8 cellular contexts compared by ENCODE assay signal in genomic region chr12:67827820-67828383, GRCh38.
DNase-seq lines count a peak whose midpoint lies in the region; ATAC-seq, FAIRE-seq and TF ChIP-seq lines count a peak whose summit lies in the region.

No MANE protein-coding gene starts in this region.

- peak; percentile 72 for FAIRE-seq in A549 (lab: Jason Lieb, UNC)

- peak overlapping the region in 1 of 9 donors; percentile 0 for H3K27ac Mint-ChIP-seq in naive thymus-derived CD4-positive, alpha-beta T cell

- H3K36me3 Mint-ChIP-seq in naive thymus-derived CD4-positive, alpha-beta T cell = peaks cover 0 to 8% (median 0%) of the 10 kb centered on the region in 5 donors

- no peak for TF ChIP-seq CTCF in A549 (IDR thresholded peaks at IDR 0.05)

- H3K9ac ChIP-seq in subcutaneous abdominal adipose tissue (ENCODE audit: low read length in 5 of 5) = no peak overlapping the region

- CTCF ChIA-PET in A549 (lab: Yijun Ruan, JAX) = interaction anchor here (0.9 kb wide), 2 partner anchors 63 to 387 kb away, joined by 3 read pairs; no protein-coding TSS in a partner anchor
- CTCF ChIA-PET in naive thymus-derived CD4-positive, alpha-beta T cell (lab: Charles Lee) = interaction anchor here (0.6 kb wide), 1 partner anchor 173 kb away, joined by 3 read pairs; no protein-coding TSS in a partner anchor

- WGBS in A549 (ENCODE audit: missing lambda C conversion rate) = 2% methylated on average over 7 of the region's 7 CpGs

- TF ChIP-seq EP300 in A549 (IDR thresholded peaks at IDR 0.05) = no peak

- H3K27ac ChIP-seq in A549 (peak overlapping the region; percentile 54 to 78), subcutaneous abdominal adipose tissue (ENCODE audit: low read depth, low read length) (peak overlapping the region; percentile 71)
- H3K27ac ChIP-seq in effector memory CD4-positive, alpha-beta T cell (ENCODE audit: insufficient read depth, low read length, poor library complexity, severe bottlenecking) = no peak overlapping the region
- no peak overlapping the region for H3K27ac ChIP-seq in naive thymus-derived CD4-positive, alpha-beta T cell (ENCODE audit: low read depth, low read length)

- POLR2A ChIA-PET in A549 (lab: Yijun Ruan, JAX) = interaction anchor here (1.0 kb wide), 1 partner anchor 123 kb away, joined by 3 read pairs; no protein-coding TSS in a partner anchor
- POLR2A ChIA-PET in naive thymus-derived CD4-positive, alpha-beta T cell (lab: Charles Lee) = interaction anchor here (0.6 kb wide), 1 partner anchor 28 kb away, joined by 5 read pairs; no protein-coding TSS in a partner anchor

- H3K4me3 ChIP-seq in A549 (peak overlapping the region; percentile 36), subcutaneous abdominal adipose tissue (ENCODE audit: low read depth in 1 of 5, low read length in 5 of 5) (peak overlapping the region; percentile 38 to 65 (median 52))
- no peak overlapping the region for H3K4me3 ChIP-seq in effector memory CD4-positive, alpha-beta T cell (ENCODE audit: insufficient read depth, low read depth, low read length, poor library complexity, severe bottlenecking)
- H3K4me3 ChIP-seq in naive thymus-derived CD4-positive, alpha-beta T cell (ENCODE audit: low read length) = no peak overlapping the region

- H3K36me3 ChIP-seq in effector memory CD4-positive, alpha-beta T cell (ENCODE audit: control insufficient read depth, insufficient read depth, low read length) = no peaks in the 10 kb centered on the region
- H3K36me3 ChIP-seq in naive thymus-derived CD4-positive, alpha-beta T cell (ENCODE audit: control insufficient read depth in 2 of 3, insufficient read depth in 3 of 3, low read length in 3 of 3) = no peaks in the 10 kb centered on the region
- H3K36me3 ChIP-seq in subcutaneous abdominal adipose tissue (ENCODE audit: control insufficient read depth in 5 of 5, insufficient read depth in 5 of 5, low read length in 5 of 5) = no peaks in the 10 kb centered on the region

- H3K9me3 ChIP-seq in A549 = no peaks in the 10 kb centered on the region
- H3K9me3 ChIP-seq in effector memory CD4-positive, alpha-beta T cell (ENCODE audit: control insufficient read depth, low read length) = no peaks in the 10 kb centered on the region
- H3K9me3 ChIP-seq in naive thymus-derived CD4-positive, alpha-beta T cell (ENCODE audit: control insufficient read depth in 2 of 3, low read length in 3 of 3) = no peaks in the 10 kb centered on the region
- no peaks in the 10 kb centered on the region for H3K9me3 ChIP-seq in subcutaneous abdominal adipose tissue (ENCODE audit: control insufficient read depth in 5 of 5, low read length in 5 of 5)

- TF ChIP-seq RAD21 in A549 (conservative IDR thresholded peaks at IDR 0.05 in 1 of 2, IDR thresholded peaks at IDR 0.05 in 1 of 2) = no peak

- DNase-seq in A549 (ENCODE audit: low read depth in 1 of 2, low spot score in 1 of 2) (peak; percentile 80 to 86), SW480 (ENCODE audit: low spot score) (peak; percentile 44), NCI-H1048 (lab: John Stamatoyannopoulos, UW) (no peak), NCI-H128 (lab: John Stamatoyannopoulos, UW; ENCODE audit: unreplicated experiment) (no peak)
- peak in 2 of 3 donors; percentile 3 to 5 for DNase-seq in effector memory CD4-positive, alpha-beta T cell
- peak in 1 of 9 donors; percentile 39 for DNase-seq in naive thymus-derived CD4-positive, alpha-beta T cell

- ATAC-seq in A549 (peak; percentile 99 to 100), GM21619 (IDR thresholded peaks at IDR 0.05; ENCODE audit: unreplicated experiment) (peak; percentile 62)
- ATAC-seq in naive thymus-derived CD4-positive, alpha-beta T cell = peak; percentile 60

- TF ChIP-seq POLR2A in A549 (IDR thresholded peaks at IDR 0.05; ENCODE audit: low read length) = no peak

- no peaks in the 10 kb centered on the region for H3K27me3 ChIP-seq in effector memory CD4-positive, alpha-beta T cell (replicated peaks; ENCODE audit: control insufficient read depth, insufficient read depth, low read length, poor library complexity, severe bottlenecking)
- no peaks in the 10 kb centered on the region for H3K27me3 ChIP-seq in naive thymus-derived CD4-positive, alpha-beta T cell (ENCODE audit: control insufficient read depth in 2 of 2, insufficient read depth in 2 of 2, low read length in 2 of 2)
- no peaks in the 10 kb centered on the region for H3K27me3 ChIP-seq in subcutaneous abdominal adipose tissue (ENCODE audit: control insufficient read depth in 5 of 5, insufficient read depth in 4 of 5, low read length in 5 of 5)

- no peaks in the 10 kb centered on the region for H3K27me3 Mint-ChIP-seq in naive thymus-derived CD4-positive, alpha-beta T cell

- H3K4me1 ChIP-seq in A549 (peaks cover 13% of the 10 kb centered on the region; the same call in 2 of the 3 replicates), subcutaneous abdominal adipose tissue (ENCODE audit: control insufficient read depth in 5 of 5, insufficient read depth in 5 of 5, low read length in 5 of 5) (peaks cover 0 to 4% (median 2%) of the 10 kb centered on the region in 5 donors)
- peaks cover 5% of the 10 kb centered on the region for H3K4me1 ChIP-seq in effector memory CD4-positive, alpha-beta T cell (ENCODE audit: control insufficient read depth, insufficient read depth, low read length, poor library complexity, severe bottlenecking)
- H3K4me1 ChIP-seq in naive thymus-derived CD4-positive, alpha-beta T cell (ENCODE audit: control insufficient read depth in 2 of 2, insufficient read depth in 2 of 2, low read length in 2 of 2) = no peaks in the 10 kb centered on the region

- H3K4me3 Mint-ChIP-seq in naive thymus-derived CD4-positive, alpha-beta T cell = peak overlapping the region in 2 of 10 donors; percentile 1 to 26

- H3K4me1 Mint-ChIP-seq in naive thymus-derived CD4-positive, alpha-beta T cell = peaks cover 0 to 10% (median 0%) of the 10 kb centered on the region in 7 donors

- H3K4me2 ChIP-seq in A549 = peak overlapping the region; percentile 78

- intact Hi-C loops in naive thymus-derived CD4-positive, alpha-beta T cell (cut with micrococcal nuclease) = no loop called here

- peaks cover 0 to 10% (median 0%) of the 10 kb centered on the region in 11 donors for H3K9me3 Mint-ChIP-seq in naive thymus-derived CD4-positive, alpha-beta T cell

TF ChIP-seq in A549, 52 proteins besides CTCF, POLR2A, EP300 and RAD21:
- TF ChIP-seq FOSL2 (IDR thresholded peaks at IDR 0.05) (peak; percentile 80), FOSL2 (CRISPR knock-in tag; IDR thresholded peaks at IDR 0.05) (peak; percentile 91), JUNB (IDR thresholded peaks at IDR 0.05) (peak; percentile 77), NR3C1 (IDR thresholded peaks at IDR 0.05) (no peak), FOXS1 (CRISPR knock-in tag; IDR thresholded peaks at IDR 0.05) (no peak)

Comparison
In these comparisons a context has a peak if more than half of its experiments do, and no peak if none do; other contexts are left out.
1. DNase-seq: peak in A549 (2 of 2), SW480 (single experiment) and effector memory CD4-positive, alpha-beta T cell (2 of 3); none in NCI-H1048 (single experiment) and NCI-H128 (single experiment).
2. H3K27ac ChIP-seq: peak in A549 (2 of 2) and subcutaneous abdominal adipose tissue (single experiment); none in effector memory CD4-positive, alpha-beta T cell (single experiment) and naive thymus-derived CD4-positive, alpha-beta T cell (single experiment).
3. H3K4me3 ChIP-seq: peak in A549 (single experiment) and subcutaneous abdominal adipose tissue (5 of 5); none in effector memory CD4-positive, alpha-beta T cell (single experiment) and naive thymus-derived CD4-positive, alpha-beta T cell (single experiment).
4. Peak in every context shown above with its lines, with median percentiles within 50 percentile points of each other: ATAC-seq.